In genomic region chr4:170420255-170420693, GRCh38 we compare ENCODE assay signal across 10 cellular contexts.
DNase-seq lines count a peak whose midpoint lies in the region; ATAC-seq, FAIRE-seq and TF ChIP-seq lines count a peak whose summit lies in the region.
"Had no signal": no experiment of that assay in that cellular context is flagged by ENCODE, and none has a peak within 500 bp of the region (broad histone marks: within the 10 kb centered on the region; RNA-seq: fewer than 3 reads in every experiment).

No MANE protein-coding gene starts in this region.

- H3K9ac ChIP-seq in K562 (ENCODE audit: insufficient read depth in 1 of 2, low read depth in 2 of 2, low read length in 2 of 2) = no peak overlapping the region

- CTCF ChIA-PET in K562 (lab: Yijun Ruan, JAX; ENCODE audit: low intra/inter-chr PET ratio) = no interaction called here
- CTCF ChIA-PET in activated naive CD4-positive, alpha-beta T cell treated with anti-CD3 and anti-CD28 coated beads, Interleukin-2, amount 10 ng/mL, durations not matched to agents 7 days and 5 days (lab: Charles Lee) = no interaction called here

- in situ Hi-C loops in K562 (cut with MboI) = no loop called here

- BruUV-seq in K562 (replicated peaks; lab: Mats Ljungman, UMichigan) = no TSS peak

- H3K4me3 Mint-ChIP-seq in activated naive CD4-positive, alpha-beta T cell treated with anti-CD3 and anti-CD28 coated beads, Interleukin-2, amount 10 ng/mL, durations not matched to agents 7 days and 5 days = no peak overlapping the region

- H3K4me3 ChIP-seq in GM12864 (ENCODE audit: low read depth, low read length) = no peak overlapping the region
- no peak overlapping the region for H3K4me3 ChIP-seq in K562
- H3K4me3 ChIP-seq in gastroesophageal sphincter = no peak overlapping the region
- no peak overlapping the region for H3K4me3 ChIP-seq in ovary
- no peak overlapping the region for H3K4me3 ChIP-seq in right atrium auricular region
- H3K4me3 ChIP-seq: PC-9 had no signal

- no peak overlapping the region for H3K27ac Mint-ChIP-seq in activated naive CD4-positive, alpha-beta T cell treated with anti-CD3 and anti-CD28 coated beads, Interleukin-2, amount 10 ng/mL, durations not matched to agents 7 days and 5 days

- WGBS in K562 (ENCODE audit: insufficient coverage, low coverage, missing lambda C conversion rate) = 0% methylated on average over 7 of the region's 7 CpGs
- 60 to 67% methylated on average over 6 to 7 of the region's 7 CpGs for WGBS in gastroesophageal sphincter (ENCODE audit: low coverage in 1 of 2), 2 donors
- WGBS in ovary, 3 donors = 54 to 68% (median 54%) methylated on average over 7 of the region's 7 CpGs

- no peaks in the 10 kb centered on the region for H3K4me1 ChIP-seq in K562 (replicated peaks in 1 of 2; ENCODE audit: control insufficient read depth in 2 of 2, insufficient read depth in 2 of 2, low read length in 2 of 2)
- no peaks in the 10 kb centered on the region for H3K4me1 ChIP-seq in gastroesophageal sphincter
- no peaks in the 10 kb centered on the region for H3K4me1 ChIP-seq in ovary (ENCODE audit: insufficient read depth)
- no peaks in the 10 kb centered on the region for H3K4me1 ChIP-seq in right atrium auricular region

- no peaks in the 10 kb centered on the region for H3K36me3 Mint-ChIP-seq in activated naive CD4-positive, alpha-beta T cell treated with anti-CD3 and anti-CD28 coated beads, Interleukin-2, amount 10 ng/mL, durations not matched to agents 7 days and 5 days

- H3K27me3 ChIP-seq in K562 (ENCODE audit: control insufficient read depth in 2 of 2, insufficient read depth in 2 of 2, low read length in 2 of 2) (no peaks in the 10 kb centered on the region), gastroesophageal sphincter (no peaks in the 10 kb centered on the region), ovary (no peaks in the 10 kb centered on the region), right atrium auricular region (no peaks in the 10 kb centered on the region)

- DNase-seq in GM12864 (ENCODE audit: low read depth) = peak; percentile 27
- no peak for DNase-seq in K562 (ENCODE audit: extremely low read depth in 1 of 4, low spot score in 3 of 4)
- no peak for DNase-seq in ovary
- DNase-seq in activated naive CD4-positive, alpha-beta T cell treated with anti-CD3 and anti-CD28 coated beads, Interleukin-2, amount 10 ng/mL, durations not matched to agents 7 days and 5 days = no peak
- DNase-seq in right atrium auricular region (ENCODE audit: low spot score) = no peak
- DNase-seq: activated CD8-positive, alpha-beta memory T cell treated with anti-CD3 and anti-CD28 coated beads, Interleukin-2, amount 50 U/mL, for 4 hours; PC-9 had no signal

- no peak overlapping the region for H2AFZ ChIP-seq in K562 (ENCODE audit: low read depth, low read length)
- H2AFZ ChIP-seq: PC-9 had no signal

- H3K27me3 Mint-ChIP-seq in activated naive CD4-positive, alpha-beta T cell treated with anti-CD3 and anti-CD28 coated beads, Interleukin-2, amount 10 ng/mL, durations not matched to agents 7 days and 5 days = no peaks in the 10 kb centered on the region

- H3K27ac ChIP-seq in K562 (ENCODE audit: extremely low read depth, low read depth, low read length) (no peak overlapping the region), gastroesophageal sphincter (no peak overlapping the region), ovary (no peak overlapping the region), right atrium auricular region (no peak overlapping the region)
- H3K27ac ChIP-seq: PC-9 had no signal

- intact Hi-C loops in K562 (cut with micrococcal nuclease) (no loop called here), ovary (cut with DNase I) (no loop called here)

- TF ChIP-seq EP300 in K562 (IDR thresholded peaks at IDR 0.05; ENCODE audit: low read length) (no peak), gastroesophageal sphincter (IDR thresholded peaks at IDR 0.05) (no peak), ovary (IDR thresholded peaks at IDR 0.05) (no peak)

- FAIRE-seq in K562 (lab: Jason Lieb, UNC) = no peak

- H3K9me3 Mint-ChIP-seq in activated naive CD4-positive, alpha-beta T cell treated with anti-CD3 and anti-CD28 coated beads, Interleukin-2, amount 10 ng/mL, durations not matched to agents 7 days and 5 days = no peaks in the 10 kb centered on the region

- H3K9me1 ChIP-seq in K562 (ENCODE audit: control insufficient read depth, insufficient read depth, low read length) = no peaks in the 10 kb centered on the region

- H3K4me1 Mint-ChIP-seq in activated naive CD4-positive, alpha-beta T cell treated with anti-CD3 and anti-CD28 coated beads, Interleukin-2, amount 10 ng/mL, durations not matched to agents 7 days and 5 days = no peaks in the 10 kb centered on the region

- ATAC-seq in GM21447 (IDR thresholded peaks at IDR 0.05; ENCODE audit: unreplicated experiment) = peak; percentile 58
- peak; percentile 90 for ATAC-seq in HG03342 (IDR thresholded peaks at IDR 0.05; ENCODE audit: unreplicated experiment)
- no peak for ATAC-seq in K562
- ATAC-seq in gastroesophageal sphincter = no peak

- no peak for TF ChIP-seq RAD21 in K562 (CRISPR knock-in tag; conservative IDR thresholded peaks at IDR 0.05 in 1 of 2, IDR thresholded peaks at IDR 0.05 in 1 of 2)

- TF ChIP-seq POLR2A in K562 (conservative IDR thresholded peaks at IDR 0.05) (no peak), gastroesophageal sphincter (IDR thresholded peaks at IDR 0.05) (no peak), ovary (IDR thresholded peaks at IDR 0.05) (no peak)

- H4K20me1 ChIP-seq in K562 (replicated peaks; ENCODE audit: control insufficient read depth, insufficient read depth, low read length) = no peaks in the 10 kb centered on the region

- TF ChIP-seq CTCF in GM12864 (IDR thresholded peaks at IDR 0.05; ENCODE audit: low read depth, low read length, missing control alignments) (no peak), K562 (IDR thresholded peaks at IDR 0.05 in 2 of 3, conservative IDR thresholded peaks at IDR 0.05 in 1 of 3; ENCODE audit: insufficient read depth in 2 of 3, low read depth in 1 of 3, low read length in 3 of 3) (no peak), gastroesophageal sphincter (IDR thresholded peaks at IDR 0.05) (no peak), ovary (IDR thresholded peaks at IDR 0.05) (no peak), right atrium auricular region (IDR thresholded peaks at IDR 0.05) (no peak)

- POLR2A ChIA-PET in K562 (lab: Yijun Ruan, JAX) = no interaction called here

- H3K9me3 ChIP-seq in K562 (replicated peaks; ENCODE audit: control insufficient read depth, insufficient read depth, low read depth, low read length) (no peaks in the 10 kb centered on the region), gastroesophageal sphincter (peaks cover 0 to 8% (median 0%) of the 10 kb centered on the region in 3 donors), ovary (no peaks in the 10 kb centered on the region), right atrium auricular region (peaks cover 0 to 5% of the 10 kb centered on the region in 2 donors)

- H3K36me3 ChIP-seq in K562 (ENCODE audit: control insufficient read depth, insufficient read depth, low read length) = no peaks in the 10 kb centered on the region
- H3K36me3 ChIP-seq in gastroesophageal sphincter = no peaks in the 10 kb centered on the region
- no peaks in the 10 kb centered on the region for H3K36me3 ChIP-seq in ovary
- no peaks in the 10 kb centered on the region for H3K36me3 ChIP-seq in right atrium auricular region

- no peak overlapping the region for H3K4me2 ChIP-seq in K562 (ENCODE audit: insufficient read depth, low read length)
- H3K4me2 ChIP-seq: PC-9 had no signal

- H3K79me2 ChIP-seq in K562 (ENCODE audit: control insufficient read depth, insufficient read depth, low read length) = no peaks in the 10 kb centered on the region

TF ChIP-seq in K562, 482 proteins besides CTCF, POLR2A, EP300 and RAD21:
- TF ChIP-seq ZNF444 (CRISPR knock-in tag; IDR thresholded peaks at IDR 0.05) (no peak), VEZF1 (CRISPR knock-in tag; IDR thresholded peaks at IDR 0.05) (peak; percentile 17; the same call in 1 of the 2 replicates)

Comparison
In these comparisons a context has a peak if more than half of its experiments do, and no peak if none do; other contexts are left out.
1. ATAC-seq: peak in GM21447 (single experiment) and HG03342 (single experiment); none in K562 (single experiment) and gastroesophageal sphincter (single experiment).